8 cellular contexts compared by ENCODE assay signal in the genomic region with DNA sequence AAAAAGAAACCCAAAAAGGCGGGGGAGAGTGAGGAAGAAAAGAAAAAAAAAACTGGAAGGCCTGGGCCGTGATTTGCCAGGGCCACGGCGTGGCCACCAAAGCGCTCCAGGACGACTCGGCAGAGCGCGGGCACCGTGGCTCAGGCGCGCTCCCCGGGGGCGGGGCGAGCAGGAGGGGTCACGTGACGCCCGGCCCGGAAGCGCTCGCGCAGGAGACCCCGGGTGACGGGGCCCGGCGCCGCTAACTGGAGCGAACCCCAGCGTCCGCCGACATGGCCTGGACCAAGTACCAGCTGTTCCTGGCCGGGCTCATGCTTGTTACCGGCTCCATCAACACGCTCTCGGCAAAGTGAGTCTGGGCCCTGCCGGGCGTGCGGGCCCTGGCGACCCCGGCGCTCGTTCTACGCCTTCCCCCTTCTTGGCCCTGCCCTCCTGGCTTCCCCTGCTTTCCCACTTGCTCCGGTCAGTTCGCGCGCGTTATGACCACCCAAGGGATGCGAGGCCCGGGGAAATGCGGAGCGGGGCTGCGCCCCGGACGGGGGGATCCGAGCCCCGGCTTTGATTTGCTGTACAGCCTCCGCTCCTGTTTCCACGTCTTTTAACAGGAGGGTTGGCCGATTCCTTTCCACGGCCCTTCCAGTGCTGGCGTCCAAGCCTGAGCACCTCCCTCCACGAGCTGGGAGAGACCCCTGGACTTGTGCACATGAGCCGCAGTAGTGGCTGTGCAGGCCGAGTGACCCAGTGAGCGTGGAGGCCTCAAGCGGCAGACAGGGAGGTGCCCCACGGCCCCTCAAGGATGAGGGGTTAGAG. TPM values are rescaled to one million over a fixed set of nuclear protein-coding genes. Genes with fewer than 3 reads are reported as not detected.
A peak's percentile ranks its signal among the peaks of the same experiment; 100 is the strongest.
DNase-seq lines count a peak whose midpoint lies in the region; ATAC-seq and TF ChIP-seq lines count a peak whose summit lies in the region.

A gene with protein sequence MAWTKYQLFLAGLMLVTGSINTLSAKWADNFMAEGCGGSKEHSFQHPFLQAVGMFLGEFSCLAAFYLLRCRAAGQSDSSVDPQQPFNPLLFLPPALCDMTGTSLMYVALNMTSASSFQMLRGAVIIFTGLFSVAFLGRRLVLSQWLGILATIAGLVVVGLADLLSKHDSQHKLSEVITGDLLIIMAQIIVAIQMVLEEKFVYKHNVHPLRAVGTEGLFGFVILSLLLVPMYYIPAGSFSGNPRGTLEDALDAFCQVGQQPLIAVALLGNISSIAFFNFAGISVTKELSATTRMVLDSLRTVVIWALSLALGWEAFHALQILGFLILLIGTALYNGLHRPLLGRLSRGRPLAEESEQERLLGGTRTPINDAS (plus strand): TSS at position 207 of the 810 bp plus-strand sequence. CDS start 66 bp downstream, at position 273.

- H3K27ac ChIP-seq in colonic mucosa = peak within 1 kb of the TSS; percentile 74
- H3K27ac ChIP-seq in layer of hippocampus (ENCODE audit: low read depth, low read length) = peak within 1 kb of the TSS; percentile 89

- TF ChIP-seq CTCF in colonic mucosa (IDR thresholded peaks at IDR 0.05) = no peak

- peak within 1 kb of the TSS; percentile 94 for H3K4me3 ChIP-seq in colonic mucosa

- H3K9me3 ChIP-seq in colonic mucosa = no peaks in the 10 kb centered on the region

- H3K9ac ChIP-seq in colonic mucosa (ENCODE audit: low read depth in 2 of 2, low read length in 2 of 2) = peak within 1 kb of the TSS; percentile 94 to 99

- peaks cover 8% of the 10 kb centered on the region for H3K4me1 ChIP-seq in colonic mucosa

- no peaks in the 10 kb centered on the region for H3K27me3 ChIP-seq in colonic mucosa
- H3K27me3 ChIP-seq in layer of hippocampus (ENCODE audit: control insufficient read depth, insufficient read depth, low read length) = no peaks in the 10 kb centered on the region

- DNase-seq in A172 (ENCODE audit: low spot score) (peak; percentile 56), NCI-H2196 treated with DMSO at 0.1 percent for 48 hours (lab: John Stamatoyannopoulos, UW; ENCODE audit: unreplicated experiment) (peak; percentile 56), colonic mucosa (peak; percentile 84)
- peak; percentile 86 for DNase-seq in activated CD4-positive, alpha-beta T cell treated with anti-CD3 and anti-CD28 coated beads for 48 hours
- DNase-seq in stimulated activated CD4-positive, alpha-beta T cell treated with anti-CD3 and anti-CD28 coated beads, Interleukin-1b, Interleukin-23, amount 100 ng/mL, for 24 hours (ENCODE audit: low read depth in 4 of 4, low spot score in 1 of 4) = peak; percentile 65 to 70 (median 68)

- ATAC-seq in GM18511 (IDR thresholded peaks at IDR 0.05; ENCODE audit: unreplicated experiment) = peak; percentile 85
- peak; percentile 84 for ATAC-seq in HG03045 (IDR thresholded peaks at IDR 0.05; ENCODE audit: unreplicated experiment)

- intact Hi-C loops in colonic mucosa (cut with DNase I) = no loop called here

- no peaks in the 10 kb centered on the region for H3K36me3 ChIP-seq in colonic mucosa

RNA-seq across cellular contexts. Expression of the gene that starts here (rescaled TPM):
- total RNA-seq in A172 (2014; rRNA removed; shearing (Covaris generic)) = 35.9 and 38.9 TPM in 2 replicates
- total RNA-seq in colonic mucosa = 10 to 100 TPM; 24.8 to 29.1 TPM

Comparison
In these comparisons a context has a peak if more than half of its experiments do, and no peak if none do; other contexts are left out.
1. Peak in every context shown above with its lines: DNase-seq, ATAC-seq, H3K4me3 ChIP-seq and H3K27ac ChIP-seq.